Comparison of ENCODE assay signal across 9 cellular contexts in genomic region chr5:56175465-56175864, GRCh38. TPM values are rescaled to one million over a fixed set of nuclear protein-coding genes. Genes with fewer than 3 reads are reported as not detected.
DNase-seq lines count a peak whose midpoint lies in the region; TF ChIP-seq lines count a peak whose summit lies in the region.
"Had no signal": no experiment of that assay in that cellular context is flagged by ENCODE, and none has a peak within 500 bp of the region (broad histone marks: within the 10 kb centered on the region; RNA-seq: fewer than 3 reads in every experiment).

No MANE protein-coding gene starts in this region.

- peak overlapping the region; percentile 61 for H3K4me2 ChIP-seq in smooth muscle cell

- H2AFZ ChIP-seq in smooth muscle cell (ENCODE audit: low read depth), result no peak overlapping the region

- in situ Hi-C loops in HAP-1 (cut with MboI; ENCODE audit: low sequenced_read_pairs), result no loop called here

- peaks cover 5% of the 10 kb centered on the region for H3F3A ChIP-seq in smooth muscle cell (ENCODE audit: low read depth)

- peaks cover 15% of the 10 kb centered on the region for H3K4me1 ChIP-seq in HAP-1
- peaks cover 40% of the 10 kb centered on the region for H3K4me1 ChIP-seq in left ventricle myocardium inferior
- peaks cover 6% of the 10 kb centered on the region for H3K4me1 ChIP-seq in smooth muscle cell (ENCODE audit: low read depth)

- H3K27me3 ChIP-seq in HAP-1 (ENCODE audit: low read depth) (no peaks in the 10 kb centered on the region), left ventricle myocardium inferior (ENCODE audit: low read depth) (no peaks in the 10 kb centered on the region), smooth muscle cell (ENCODE audit: low read depth) (no peaks in the 10 kb centered on the region)

- no peak overlapping the region for H3K9ac ChIP-seq in smooth muscle cell (ENCODE audit: low read depth)

- H3K27ac ChIP-seq in left ventricle myocardium inferior (replicated peaks) (peak overlapping the region; percentile 74), smooth muscle cell (ENCODE audit: low read depth) (no peak overlapping the region)
- H3K27ac ChIP-seq: SK-N-MC had no signal

- H3K9me3 ChIP-seq in HAP-1 (no peaks in the 10 kb centered on the region; the same call in 1 of the 2 replicates), left ventricle myocardium inferior (replicated peaks) (no peaks in the 10 kb centered on the region), smooth muscle cell (replicated peaks; ENCODE audit: low read depth) (no peaks in the 10 kb centered on the region)

- H3K79me2 ChIP-seq in smooth muscle cell (ENCODE audit: low read depth), result no peaks in the 10 kb centered on the region

- DNase-seq in HAP-1 (ENCODE audit: low spot score in 2 of 2) (peak; percentile 50 to 54), SW480 (ENCODE audit: low spot score) (peak; percentile 54), left ventricle myocardium inferior (no peak), smooth muscle cell (lab: John Stamatoyannopoulos, UW; ENCODE audit: unreplicated experiment) (no peak), DMS53 treated with DMSO at 0.1 percent for 48 hours (lab: John Stamatoyannopoulos, UW; ENCODE audit: unreplicated experiment) (no peak), NCI-H187 treated with DMSO at 0.1 percent for 48 hours (lab: John Stamatoyannopoulos, UW) (no peak), Ammon's horn (ENCODE audit: low spot score) (no peak)
- no peak for DNase-seq in activated CD4-positive, CD25-positive, alpha-beta regulatory T cell treated with anti-CD3 and anti-CD28 coated beads, Interleukin-2, amount 50 U/mL, for 72 hours

- no peaks in the 10 kb centered on the region for H4K20me1 ChIP-seq in smooth muscle cell (ENCODE audit: low read depth)

- TF ChIP-seq CTCF in left ventricle myocardium inferior (IDR thresholded peaks at IDR 0.05; ENCODE audit: borderline replicate concordance), result no peak
- no peak for TF ChIP-seq CTCF in smooth muscle cell (IDR thresholded peaks at IDR 0.05; ENCODE audit: borderline replicate concordance, insufficient read depth, poor library complexity, severe bottlenecking)

- no peak overlapping the region for H3K4me3 ChIP-seq in HAP-1
- no peak overlapping the region for H3K4me3 ChIP-seq in left ventricle myocardium inferior
- no peak overlapping the region for H3K4me3 ChIP-seq in smooth muscle cell
- H3K4me3 ChIP-seq: SK-N-MC had no signal

- 0% methylated on average over 3 of the region's 3 CpGs for WGBS in smooth muscle cell (ENCODE audit: low lambda C conversion rate)

- H3K36me3 ChIP-seq in HAP-1 (replicated peaks) (no peaks in the 10 kb centered on the region; the same call in 1 of the 2 replicates), left ventricle myocardium inferior (no peaks in the 10 kb centered on the region), smooth muscle cell (ENCODE audit: low read depth) (no peaks in the 10 kb centered on the region)

- intact Hi-C loops in left ventricle myocardium inferior (cut with micrococcal nuclease), result no loop called here

RNA-seq across cellular contexts. Expression of gene ANKRD55, which starts 57.7 kb away (rescaled TPM):
- 0.27 TPM for total RNA-seq in left ventricle myocardium inferior
- 0.27 and 1.7 TPM in 2 replicates for total RNA-seq in smooth muscle cell
- 0.70 and 1.1 TPM in 2 replicates for polyA plus RNA-seq in smooth muscle cell

Comparison
In these comparisons a context has a peak if more than half of its experiments do, and no peak if none do; other contexts are left out.
1. DNase-seq: peak in HAP-1 (2 of 2) and SW480 (single experiment); none in left ventricle myocardium inferior (single experiment), smooth muscle cell (single experiment), DMS53 treated with DMSO at 0.1 percent for 48 hours (single experiment), activated CD4-positive, CD25-positive, alpha-beta regulatory T cell treated with anti-CD3 and anti-CD28 coated beads, Interleukin-2, amount 50 U/mL, for 72 hours (single experiment), NCI-H187 treated with DMSO at 0.1 percent for 48 hours (single experiment) and Ammon's horn (single experiment).